13 cellular contexts compared by ENCODE assay signal in genomic region chr2:198499539-198499938, GRCh38.
DNase-seq lines count a peak whose midpoint lies in the region; ATAC-seq and TF ChIP-seq lines count a peak whose summit lies in the region.
"Had no signal": no experiment of that assay in that cellular context is flagged by ENCODE, and none has a peak within 500 bp of the region (broad histone marks: within the 10 kb centered on the region; RNA-seq: fewer than 3 reads in every experiment).

No MANE protein-coding gene starts in this region.

- H3K79me1 ChIP-seq in neuronal stem cell (ENCODE audit: low read depth, low read length) = no peaks in the 10 kb centered on the region

- H3K18ac ChIP-seq in neuronal stem cell (ENCODE audit: low read length) = no peak overlapping the region

- no peaks in the 10 kb centered on the region for H3K36me3 ChIP-seq in BJ (ENCODE audit: control insufficient read depth, insufficient read depth, low read length)
- H3K36me3 ChIP-seq in neuronal stem cell (replicated peaks in 1 of 2; ENCODE audit: control insufficient read depth in 2 of 2, insufficient read depth in 2 of 2, low read length in 2 of 2) = no peaks in the 10 kb centered on the region

- H3K9me3 Mint-ChIP-seq in stimulated activated naive B cell treated with anti-CD40 and anti-IgM and Interleukin-4, amounts not matched to agents 10 μg/mL and 1 μg/mL and 100 μg/mL, for 72 hours = no peaks in the 10 kb centered on the region
- H3K9me3 Mint-ChIP-seq: activated B cell treated with CpG ODN at 0.5 μM for 24 hours; stimulated activated naive CD8-positive, alpha-beta T cell treated with anti-CD3 and anti-CD28 coated beads, Interleukin-15, amount 100 ng/mL, for 72 hours had no signal

- H3K9me3 ChIP-seq in neuronal stem cell (replicated peaks in 1 of 2; ENCODE audit: control insufficient read depth in 2 of 2, insufficient read depth in 1 of 2, low read depth in 1 of 2, low read length in 2 of 2) = no peaks in the 10 kb centered on the region

- no peak overlapping the region for H3K14ac ChIP-seq in neuronal stem cell (ENCODE audit: low read length)

- H3K4ac ChIP-seq in neuronal stem cell (ENCODE audit: low read length) = no peak overlapping the region

- no peak overlapping the region for H3K23ac ChIP-seq in neuronal stem cell (ENCODE audit: low read depth, low read length, poor library complexity)

- no peak overlapping the region for H3K27ac Mint-ChIP-seq in stimulated activated naive B cell treated with anti-CD40 and anti-IgM and Interleukin-4, amounts not matched to agents 10 μg/mL and 1 μg/mL and 100 μg/mL, for 72 hours
- H3K27ac Mint-ChIP-seq: activated B cell treated with CpG ODN at 0.5 μM for 24 hours; stimulated activated naive CD8-positive, alpha-beta T cell treated with anti-CD3 and anti-CD28 coated beads, Interleukin-15, amount 100 ng/mL, for 72 hours had no signal

- no peak overlapping the region for H2BK15ac ChIP-seq in neuronal stem cell (ENCODE audit: low read length)

- no peak overlapping the region for H3K4me3 ChIP-seq in BJ (ENCODE audit: low read depth, low read length)
- H3K4me3 ChIP-seq in fibroblast of pulmonary artery (replicated peaks; ENCODE audit: low read depth, low read length) = no peak overlapping the region
- no peak overlapping the region for H3K4me3 ChIP-seq in neuronal stem cell (ENCODE audit: low read length in 2 of 2)

- POLR2A ChIA-PET in BJ (lab: Charles Lee) = no interaction called here

- H3K27ac ChIP-seq in neuronal stem cell (replicated peaks; ENCODE audit: low read length) = no peak overlapping the region

- no peak overlapping the region for H3K4me3 Mint-ChIP-seq in stimulated activated naive B cell treated with anti-CD40 and anti-IgM and Interleukin-4, amounts not matched to agents 10 μg/mL and 1 μg/mL and 100 μg/mL, for 72 hours
- H3K4me3 Mint-ChIP-seq: activated B cell treated with CpG ODN at 0.5 μM for 24 hours; stimulated activated naive CD8-positive, alpha-beta T cell treated with anti-CD3 and anti-CD28 coated beads, Interleukin-15, amount 100 ng/mL, for 72 hours had no signal

- H2AFZ ChIP-seq in neuronal stem cell (ENCODE audit: low read length) = peak overlapping the region; percentile 54

- H2BK12ac ChIP-seq in neuronal stem cell (ENCODE audit: low read length) = no peak overlapping the region

- TF ChIP-seq CTCF in BJ (IDR thresholded peaks at IDR 0.05; ENCODE audit: insufficient read depth, low read depth, low read length) = no peak
- no peak for TF ChIP-seq CTCF in fibroblast of pulmonary artery (IDR thresholded peaks at IDR 0.05; ENCODE audit: low read length, missing control alignments)

- ATAC-seq in stimulated activated naive B cell treated with anti-CD40 and anti-IgM and Interleukin-4, amounts not matched to agents 10 μg/mL and 1 μg/mL and 100 μg/mL, for 72 hours (replicated peaks) = no peak
- ATAC-seq in HG02981 (IDR thresholded peaks at IDR 0.05; ENCODE audit: unreplicated experiment) = no peak
- ATAC-seq: Panc1; stimulated activated naive CD8-positive, alpha-beta T cell treated with anti-CD3 and anti-CD28 coated beads, Interleukin-15, amount 100 ng/mL, for 72 hours had no signal

- no peak overlapping the region for H3K4me2 ChIP-seq in neuronal stem cell (ENCODE audit: insufficient read depth, low read length, poor library complexity, severe bottlenecking)

- H3K9ac ChIP-seq in neuronal stem cell (ENCODE audit: low read depth, low read length, poor library complexity) = no peak overlapping the region

- no peaks in the 10 kb centered on the region for H3K4me1 Mint-ChIP-seq in stimulated activated naive B cell treated with anti-CD40 and anti-IgM and Interleukin-4, amounts not matched to agents 10 μg/mL and 1 μg/mL and 100 μg/mL, for 72 hours
- H3K4me1 Mint-ChIP-seq: activated B cell treated with CpG ODN at 0.5 μM for 24 hours; stimulated activated naive CD8-positive, alpha-beta T cell treated with anti-CD3 and anti-CD28 coated beads, Interleukin-15, amount 100 ng/mL, for 72 hours had no signal

- H4K8ac ChIP-seq in neuronal stem cell (ENCODE audit: low read depth, low read length) = no peak overlapping the region

- no peak overlapping the region for H2BK120ac ChIP-seq in neuronal stem cell (ENCODE audit: low read depth, low read length)

- DNase-seq in BJ (ENCODE audit: low read depth) = peak; percentile 52
- DNase-seq in NCI-H1694 (lab: John Stamatoyannopoulos, UW) = peak; percentile 55
- DNase-seq in fibroblast of pulmonary artery (ENCODE audit: low read depth) = peak; percentile 59
- DNase-seq in neuronal stem cell (ENCODE audit: low spot score) = no peak
- no peak for DNase-seq in stimulated activated naive B cell treated with anti-CD40 and anti-IgM and Interleukin-4, amounts not matched to agents 10 μg/mL and 1 μg/mL and 100 μg/mL, for 72 hours
- no peak for DNase-seq in AG08396 (ENCODE audit: low spot score)
- no peak for DNase-seq in NOMO-1 treated with dmso at 0.1 percent for 144 hours (lab: John Stamatoyannopoulos, UW; ENCODE audit: unreplicated experiment)
- DNase-seq: activated B cell treated with CpG ODN at 0.5 μM for 24 hours; NCI-H1436; stimulated activated CD4-positive, alpha-beta T cell treated with anti-CD3 and anti-CD28 coated beads, Interleukin-2, amount 100 ng/mL, for 24 hours; stimulated activated naive CD8-positive, alpha-beta T cell treated with anti-CD3 and anti-CD28 coated beads, Interleukin-15, amount 100 ng/mL, for 72 hours had no signal

- CTCF ChIA-PET in BJ (lab: Yijun Ruan, JAX) = no interaction called here

- H3K27me3 Mint-ChIP-seq in stimulated activated naive B cell treated with anti-CD40 and anti-IgM and Interleukin-4, amounts not matched to agents 10 μg/mL and 1 μg/mL and 100 μg/mL, for 72 hours = no peaks in the 10 kb centered on the region
- H3K27me3 Mint-ChIP-seq: activated B cell treated with CpG ODN at 0.5 μM for 24 hours; stimulated activated naive CD8-positive, alpha-beta T cell treated with anti-CD3 and anti-CD28 coated beads, Interleukin-15, amount 100 ng/mL, for 72 hours had no signal

- H3K4me1 ChIP-seq in neuronal stem cell (ENCODE audit: control insufficient read depth in 2 of 2, insufficient read depth in 1 of 2, low read depth in 1 of 2, low read length in 2 of 2) = peaks cover 2 to 3% of the 10 kb centered on the region in 2 donors

- H4K91ac ChIP-seq in neuronal stem cell (ENCODE audit: low read depth, low read length, poor library complexity) = no peak overlapping the region

- WGBS in neuronal stem cell (ENCODE audit: extremely low coverage in 2 of 2, insufficient read length in 2 of 2, insufficient replicate concordance in 1 of 2), 2 donors = no CpG with 5 or more reads among the region's 6 CpGs

- H3K27me3 ChIP-seq in BJ (ENCODE audit: control insufficient read depth, insufficient read depth, low read length) = no peaks in the 10 kb centered on the region
- H3K27me3 ChIP-seq in neuronal stem cell (ENCODE audit: control insufficient read depth in 3 of 3, insufficient read depth in 3 of 3, low read depth in 1 of 3, low read length in 3 of 3) = no peaks in the 10 kb centered on the region

- H2BK5ac ChIP-seq in neuronal stem cell (ENCODE audit: low read length) = no peak overlapping the region

- H2AK5ac ChIP-seq in neuronal stem cell (ENCODE audit: low read depth, low read length) = no peak overlapping the region

- H3K36me3 Mint-ChIP-seq in stimulated activated naive B cell treated with anti-CD40 and anti-IgM and Interleukin-4, amounts not matched to agents 10 μg/mL and 1 μg/mL and 100 μg/mL, for 72 hours = no peaks in the 10 kb centered on the region

Comparison
In these comparisons a context has a peak if more than half of its experiments do, and no peak if none do; other contexts are left out.
1. DNase-seq: peak in BJ (single experiment), NCI-H1694 (single experiment) and fibroblast of pulmonary artery (single experiment); none in neuronal stem cell (single experiment), stimulated activated naive B cell treated with anti-CD40 and anti-IgM and Interleukin-4, amounts not matched to agents 10 μg/mL and 1 μg/mL and 100 μg/mL, for 72 hours (single experiment), AG08396 (single experiment) and NOMO-1 treated with dmso at 0.1 percent for 144 hours (single experiment).